In the genomic region with DNA sequence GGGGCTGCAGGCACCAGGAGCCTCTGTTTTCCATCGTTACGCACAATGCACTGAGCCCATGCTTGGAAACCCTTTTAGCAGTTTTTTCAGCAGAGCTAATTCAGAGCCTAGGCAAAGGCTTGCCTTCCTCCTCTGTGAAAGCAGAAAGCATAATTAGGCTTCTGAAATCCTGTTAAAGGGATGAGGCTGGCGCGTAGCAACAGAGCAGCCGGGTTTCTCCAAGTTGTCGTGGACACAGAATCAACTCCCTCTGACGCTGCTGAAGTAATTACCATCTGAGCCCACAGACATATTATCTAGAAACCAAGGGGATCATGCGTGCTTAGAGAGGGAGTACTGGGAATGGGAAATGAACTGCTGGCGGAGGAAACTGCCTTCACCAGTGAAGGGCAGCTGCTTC, we compare ENCODE assay signal across 27 cellular contexts.
DNase-seq lines count a peak whose midpoint lies in the region; ATAC-seq and TF ChIP-seq lines count a peak whose summit lies in the region.
"Had no signal": no experiment of that assay in that cellular context is flagged by ENCODE, and none has a peak within 500 bp of the region (broad histone marks: within the 10 kb centered on the region; RNA-seq: fewer than 3 reads in every experiment).

No MANE protein-coding gene starts in this region.

- H3K36me3 ChIP-seq in RWPE2 (ENCODE audit: low read depth) (no peaks in the 10 kb centered on the region), neuronal stem cell (replicated peaks in 1 of 2; ENCODE audit: control insufficient read depth in 2 of 2, insufficient read depth in 2 of 2, low read length in 2 of 2) (no peaks in the 10 kb centered on the region)
- H3K36me3 ChIP-seq: breast epithelium, gastroesophageal sphincter, MG63, right lobe of liver, vagina had no signal

- no peaks in the 10 kb centered on the region for H3K9me3 Mint-ChIP-seq in T-helper 2 cell treated with Interferon-gamma antibody and Interleukin-4, amounts not matched to agents 5 μg/mL and 100 μg/mL, for 36 hours
- H3K9me3 Mint-ChIP-seq in activated CD4-positive, alpha-beta T cell treated with anti-CD3 and anti-CD28 coated beads for 36 hours (ENCODE audit: low read depth), result peaks cover under 1% of the 10 kb centered on the region

- H3K4me3 ChIP-seq in RWPE2 (ENCODE audit: severe bottlenecking) (no peak overlapping the region), neuronal stem cell (ENCODE audit: low read length in 2 of 2) (no peak overlapping the region)
- H3K4me3 ChIP-seq: breast epithelium, gastroesophageal sphincter, MG63, right lobe of liver, vagina had no signal

- TF ChIP-seq CTCF in RWPE2 (IDR thresholded peaks at IDR 0.05; ENCODE audit: poor library complexity, severe bottlenecking), result no peak

- H4K91ac ChIP-seq in neuronal stem cell (ENCODE audit: low read depth, low read length, poor library complexity), result no peak overlapping the region

- H3K4me1 ChIP-seq in RWPE2 (ENCODE audit: insufficient read depth, poor library complexity, severe bottlenecking) (no peaks in the 10 kb centered on the region), neuronal stem cell (ENCODE audit: control insufficient read depth in 2 of 2, insufficient read depth in 1 of 2, low read depth in 1 of 2, low read length in 2 of 2) (peaks cover 3 to 9% of the 10 kb centered on the region in 2 donors)
- H3K4me1 ChIP-seq: breast epithelium, gastroesophageal sphincter, right lobe of liver, vagina had no signal

- H3K4me3 Mint-ChIP-seq in T-helper 2 cell treated with Interferon-gamma antibody and Interleukin-4, amounts not matched to agents 5 μg/mL and 100 μg/mL, for 36 hours, result no peak overlapping the region
- no peak overlapping the region for H3K4me3 Mint-ChIP-seq in activated CD4-positive, alpha-beta T cell treated with anti-CD3 and anti-CD28 coated beads for 36 hours
- H3K4me3 Mint-ChIP-seq: activated CD8-positive, alpha-beta T cell treated with anti-CD3 and anti-CD28 coated beads, Interleukin-2, amount 10 ng/mL, durations not matched to agents 7 days and 5 days; memory B cell; neural crest cell; stimulated activated naive CD8-positive, alpha-beta T cell treated with anti-CD3 and anti-CD28 coated beads, Interleukin-15, amount 100 ng/mL, for 72 hours had no signal

- H2BK12ac ChIP-seq in neuronal stem cell (ENCODE audit: low read length), result no peak overlapping the region

- no peak overlapping the region for H2AK5ac ChIP-seq in neuronal stem cell (ENCODE audit: low read depth, low read length)

- no peak overlapping the region for H3K4me2 ChIP-seq in neuronal stem cell (ENCODE audit: insufficient read depth, low read length, poor library complexity, severe bottlenecking)
- H3K4me2 ChIP-seq: KMS-11 had no signal

- CTCF ChIA-PET in activated CD4-positive, alpha-beta T cell treated with anti-CD3 and anti-CD28 coated beads for 36 hours (lab: Charles Lee), result no interaction called here

- H3K23ac ChIP-seq in neuronal stem cell (ENCODE audit: low read depth, low read length, poor library complexity), result no peak overlapping the region

- no CpG with 5 or more reads among the region's 9 CpGs for WGBS in neuronal stem cell (ENCODE audit: extremely low coverage in 2 of 2, insufficient read length in 2 of 2, insufficient replicate concordance in 1 of 2), 2 donors

- no peak overlapping the region for H2BK120ac ChIP-seq in neuronal stem cell (ENCODE audit: low read depth, low read length)

- intact Hi-C loops in activated CD4-positive, alpha-beta T cell treated with anti-CD3 and anti-CD28 coated beads for 36 hours (cut with DNase I, micrococcal nuclease), result no loop called here

- peaks cover 2% of the 10 kb centered on the region for H3K36me3 Mint-ChIP-seq in T-helper 2 cell treated with Interferon-gamma antibody and Interleukin-4, amounts not matched to agents 5 μg/mL and 100 μg/mL, for 36 hours (ENCODE audit: low read depth)
- no peaks in the 10 kb centered on the region for H3K36me3 Mint-ChIP-seq in activated CD4-positive, alpha-beta T cell treated with anti-CD3 and anti-CD28 coated beads for 36 hours (ENCODE audit: low read depth)
- H3K36me3 Mint-ChIP-seq: memory B cell had no signal

- H3K27me3 Mint-ChIP-seq in T-helper 2 cell treated with Interferon-gamma antibody and Interleukin-4, amounts not matched to agents 5 μg/mL and 100 μg/mL, for 36 hours (ENCODE audit: low read depth), result no peaks in the 10 kb centered on the region
- H3K27me3 Mint-ChIP-seq in activated CD4-positive, alpha-beta T cell treated with anti-CD3 and anti-CD28 coated beads for 36 hours, result peaks cover 4% of the 10 kb centered on the region

- H2AFZ ChIP-seq in neuronal stem cell (ENCODE audit: low read length), result no peak overlapping the region

- no peak overlapping the region for H3K4ac ChIP-seq in neuronal stem cell (ENCODE audit: low read length)

- no peak overlapping the region for H4K8ac ChIP-seq in neuronal stem cell (ENCODE audit: low read depth, low read length)

- no peaks in the 10 kb centered on the region for H3K79me1 ChIP-seq in neuronal stem cell (ENCODE audit: low read depth, low read length)

- POLR2A ChIA-PET in activated CD4-positive, alpha-beta T cell treated with anti-CD3 and anti-CD28 coated beads for 36 hours (lab: Charles Lee), result no interaction called here

- ATAC-seq in RWPE2 (ENCODE audit: low read depth) (no peak), GM21367 (IDR thresholded peaks at IDR 0.05; ENCODE audit: unreplicated experiment) (no peak)
- no peak for ATAC-seq in activated CD4-positive, alpha-beta T cell treated with anti-CD3 and anti-CD28 coated beads for 36 hours
- ATAC-seq: activated CD8-positive, alpha-beta T cell treated with anti-CD3 and anti-CD28 coated beads, Interleukin-2, amount 10 ng/mL, durations not matched to agents 7 days and 5 days; gastroesophageal sphincter; left lobe of liver; right lobe of liver; stimulated activated naive CD8-positive, alpha-beta T cell treated with anti-CD3 and anti-CD28 coated beads, Interleukin-15, amount 100 ng/mL, for 72 hours had no signal

- H3K27me3 ChIP-seq in RWPE2 (ENCODE audit: insufficient read depth, poor library complexity, severe bottlenecking) (no peaks in the 10 kb centered on the region), neuronal stem cell (ENCODE audit: control insufficient read depth in 3 of 3, insufficient read depth in 3 of 3, low read depth in 1 of 3, low read length in 3 of 3) (peaks cover 0 to 2% (median 0%) of the 10 kb centered on the region in 3 experiments)
- H3K27me3 ChIP-seq: breast epithelium, MG63, right lobe of liver, vagina had no signal

- H2BK5ac ChIP-seq in neuronal stem cell (ENCODE audit: low read length), result no peak overlapping the region

- H3K9me3 ChIP-seq in RWPE2 (ENCODE audit: severe bottlenecking) (no peaks in the 10 kb centered on the region), neuronal stem cell (replicated peaks in 1 of 2; ENCODE audit: control insufficient read depth in 2 of 2, insufficient read depth in 1 of 2, low read depth in 1 of 2, low read length in 2 of 2) (peaks cover 0 to 5% of the 10 kb centered on the region in 2 donors)
- H3K9me3 ChIP-seq: breast epithelium, MG63, right lobe of liver had no signal

- H3K27ac ChIP-seq in RWPE2 (ENCODE audit: poor library complexity, severe bottlenecking) (no peak overlapping the region), neuronal stem cell (replicated peaks; ENCODE audit: low read length) (no peak overlapping the region)
- H3K27ac ChIP-seq: breast epithelium, gastroesophageal sphincter, KMS-11, right lobe of liver, vagina had no signal

- no peak overlapping the region for H2BK15ac ChIP-seq in neuronal stem cell (ENCODE audit: low read length)

- no peak overlapping the region for H3K14ac ChIP-seq in neuronal stem cell (ENCODE audit: low read length)

- no peak overlapping the region for H3K27ac Mint-ChIP-seq in T-helper 2 cell treated with Interferon-gamma antibody and Interleukin-4, amounts not matched to agents 5 μg/mL and 100 μg/mL, for 36 hours
- H3K27ac Mint-ChIP-seq in activated CD4-positive, alpha-beta T cell treated with anti-CD3 and anti-CD28 coated beads for 36 hours, result no peak overlapping the region
- H3K27ac Mint-ChIP-seq: activated CD8-positive, alpha-beta T cell treated with anti-CD3 and anti-CD28 coated beads, Interleukin-2, amount 10 ng/mL, durations not matched to agents 7 days and 5 days; memory B cell; stimulated activated naive CD8-positive, alpha-beta T cell treated with anti-CD3 and anti-CD28 coated beads, Interleukin-15, amount 100 ng/mL, for 72 hours had no signal

- no peak overlapping the region for H3K9ac ChIP-seq in neuronal stem cell (ENCODE audit: low read depth, low read length, poor library complexity)
- H3K9ac ChIP-seq: KMS-11 had no signal

- DNase-seq in NCI-H1436 (lab: John Stamatoyannopoulos, UW), result peak; percentile 23
- no peak for DNase-seq in NCI-H1436 treated with DMSO at 0.1 percent for 48 hours (lab: John Stamatoyannopoulos, UW)
- DNase-seq in RWPE2 (ENCODE audit: low spot score), result peak; percentile 6
- peak; percentile 11 for DNase-seq in globus pallidus (ENCODE audit: low spot score)
- DNase-seq in neuronal stem cell (ENCODE audit: low spot score), result peak; percentile 8
- no peak for DNase-seq in T-helper 2 cell treated with Interferon-gamma antibody and Interleukin-4, amounts not matched to agents 5 μg/mL and 100 μg/mL, for 36 hours (ENCODE audit: low spot score)
- no peak for DNase-seq in activated CD4-positive, alpha-beta T cell treated with anti-CD3 and anti-CD28 coated beads for 36 hours
- DNase-seq: activated CD8-positive, alpha-beta T cell treated with anti-CD3 and anti-CD28 coated beads, Interleukin-2, amount 10 ng/mL, durations not matched to agents 7 days and 5 days; activated naive CD4-positive, alpha-beta T cell treated with anti-CD3 and anti-CD28 coated beads, Interleukin-2, amount 50 U/mL, for 16 hours; effector CD4-positive, alpha-beta T cell; HCEC 1CT; MG63; NCI-H1105; NCI-H2081 treated with DMSO at 0.1 percent for 48 hours; right lobe of liver; SHP77; stimulated activated CD4-positive, alpha-beta T cell treated with anti-CD3 and anti-CD28 coated beads, Interleukin-12 subunit alpha, Interleukin-12 subunit beta, amount 100 ng/mL, for 4 hours; stimulated activated CD4-positive, alpha-beta T cell treated with anti-CD3 and anti-CD28 coated beads, Interleukin-2, amount 100 ng/mL, for 48 hours; stimulated activated naive CD8-positive, alpha-beta T cell treated with anti-CD3 and anti-CD28 coated beads, Interleukin-15, amount 100 ng/mL, for 72 hours had no signal

- H3K18ac ChIP-seq in neuronal stem cell (ENCODE audit: low read length), result no peak overlapping the region

- no peaks in the 10 kb centered on the region for H3K4me1 Mint-ChIP-seq in T-helper 2 cell treated with Interferon-gamma antibody and Interleukin-4, amounts not matched to agents 5 μg/mL and 100 μg/mL, for 36 hours (ENCODE audit: low read depth)
- no peaks in the 10 kb centered on the region for H3K4me1 Mint-ChIP-seq in activated CD4-positive, alpha-beta T cell treated with anti-CD3 and anti-CD28 coated beads for 36 hours
- H3K4me1 Mint-ChIP-seq: memory B cell; stimulated activated naive CD8-positive, alpha-beta T cell treated with anti-CD3 and anti-CD28 coated beads, Interleukin-15, amount 100 ng/mL, for 72 hours had no signal

Comparison
In these comparisons a context has a peak if more than half of its experiments do, and no peak if none do; other contexts are left out.
1. DNase-seq: peak in NCI-H1436 (single experiment), RWPE2 (single experiment), globus pallidus (single experiment) and neuronal stem cell (single experiment); none in NCI-H1436 treated with DMSO at 0.1 percent for 48 hours (single experiment), T-helper 2 cell treated with Interferon-gamma antibody and Interleukin-4, amounts not matched to agents 5 μg/mL and 100 μg/mL, for 36 hours (single experiment) and activated CD4-positive, alpha-beta T cell treated with anti-CD3 and anti-CD28 coated beads for 36 hours (single experiment).